Comparison of ENCODE assay signal across 15 cellular contexts in genomic region chr19:31314849-31315620, GRCh38. TPM values are rescaled to one million over a fixed set of nuclear protein-coding genes. Genes with fewer than 3 reads are reported as not detected.
DNase-seq lines count a peak whose midpoint lies in the region; ATAC-seq, FAIRE-seq and TF ChIP-seq lines count a peak whose summit lies in the region.
"Had no signal": no experiment of that assay in that cellular context is flagged by ENCODE, and none has a peak within 500 bp of the region (broad histone marks: within the 10 kb centered on the region; RNA-seq: fewer than 3 reads in every experiment).

No MANE protein-coding gene starts in this region.

- peaks cover 63% of the 10 kb centered on the region for H4K20me1 ChIP-seq in astrocyte (ENCODE audit: insufficient read depth, low read length)
- H4K20me1 ChIP-seq in hepatocyte (ENCODE audit: insufficient read depth, poor library complexity, severe bottlenecking) = no peaks in the 10 kb centered on the region

- no peak overlapping the region for H3K27ac ChIP-seq in astrocyte (ENCODE audit: low read depth, low read length)
- no peak overlapping the region for H3K27ac ChIP-seq in hepatocyte
- H3K27ac ChIP-seq in temporal lobe (ENCODE audit: low read depth, low read length) = peak overlapping the region; percentile 36
- H3K27ac ChIP-seq in CD4-positive, alpha-beta memory T cell (ENCODE audit: low read depth, low read length) = no peak overlapping the region
- H3K27ac ChIP-seq: 22Rv1, thyroid gland had no signal

- peaks cover 16% of the 10 kb centered on the region for H3K4me1 Mint-ChIP-seq in astrocyte (ENCODE audit: low read depth, unreplicated experiment)
- H3K4me1 Mint-ChIP-seq in CD4-positive, alpha-beta memory T cell = no peaks in the 10 kb centered on the region
- H3K4me1 Mint-ChIP-seq in stimulated activated memory B cell treated with anti-CD40 and anti-IgM and Interleukin-4, amounts not matched to agents 10 μg/mL and 1 μg/mL and 100 μg/mL, for 72 hours = no peaks in the 10 kb centered on the region
- H3K4me1 Mint-ChIP-seq: activated CD4-positive, alpha-beta memory T cell treated with anti-CD3 and anti-CD28 coated beads, Interleukin-2, amount 10 ng/mL, durations not matched to agents 7 days and 5 days had no signal

- CTCF ChIA-PET in CD4-positive, alpha-beta memory T cell (lab: Charles Lee; ENCODE audit: partially characterized antibody) = interaction anchor here (1.1 kb wide), 1 partner anchor 14 kb away, joined by 3 read pairs; no protein-coding TSS in a partner anchor

- H3K9me3 ChIP-seq in astrocyte (ENCODE audit: insufficient read depth, low read depth, low read length) = no peaks in the 10 kb centered on the region
- no peaks in the 10 kb centered on the region for H3K9me3 ChIP-seq in hepatocyte (ENCODE audit: low read depth)
- no peaks in the 10 kb centered on the region for H3K9me3 ChIP-seq in CD4-positive, alpha-beta memory T cell (ENCODE audit: control insufficient read depth in 1 of 2, low read length in 2 of 2)
- H3K9me3 ChIP-seq: Peyer's patch, thyroid gland had no signal

- H3K4me1 ChIP-seq in astrocyte (ENCODE audit: insufficient read depth, low read length) = peaks cover 16% of the 10 kb centered on the region
- peaks cover 11% of the 10 kb centered on the region for H3K4me1 ChIP-seq in hepatocyte (ENCODE audit: insufficient read depth)
- H3K4me1 ChIP-seq in CD4-positive, alpha-beta memory T cell (ENCODE audit: insufficient read depth, low read length) = no peaks in the 10 kb centered on the region

- TF ChIP-seq CTCF in astrocyte (IDR thresholded peaks at IDR 0.05; ENCODE audit: insufficient read depth, low read depth, low read length) (peak; percentile 13), hepatocyte (IDR thresholded peaks at IDR 0.05; ENCODE audit: poor library complexity) (peak; percentile 25)

- no peaks in the 10 kb centered on the region for H3K27me3 Mint-ChIP-seq in astrocyte (ENCODE audit: low read depth, unreplicated experiment)
- no peaks in the 10 kb centered on the region for H3K27me3 Mint-ChIP-seq in CD4-positive, alpha-beta memory T cell
- H3K27me3 Mint-ChIP-seq in stimulated activated memory B cell treated with anti-CD40 and anti-IgM and Interleukin-4, amounts not matched to agents 10 μg/mL and 1 μg/mL and 100 μg/mL, for 72 hours = no peaks in the 10 kb centered on the region

- POLR2A ChIA-PET in CD4-positive, alpha-beta memory T cell (lab: Charles Lee; ENCODE audit: partially characterized antibody) = no interaction called here

- ATAC-seq in stimulated activated memory B cell treated with anti-CD40 and anti-IgM and Interleukin-4, amounts not matched to agents 10 μg/mL and 1 μg/mL and 100 μg/mL, for 72 hours = no peak
- no peak for ATAC-seq in GM19328 (IDR thresholded peaks at IDR 0.05; ENCODE audit: unreplicated experiment)

- H3K9me2 ChIP-seq in hepatocyte (replicated peaks; ENCODE audit: insufficient read depth) = no peaks in the 10 kb centered on the region

- peaks cover 6% of the 10 kb centered on the region for H3K36me3 Mint-ChIP-seq in astrocyte (ENCODE audit: low read depth, unreplicated experiment)
- H3K36me3 Mint-ChIP-seq in CD4-positive, alpha-beta memory T cell = no peaks in the 10 kb centered on the region
- H3K36me3 Mint-ChIP-seq in stimulated activated memory B cell treated with anti-CD40 and anti-IgM and Interleukin-4, amounts not matched to agents 10 μg/mL and 1 μg/mL and 100 μg/mL, for 72 hours = no peaks in the 10 kb centered on the region

- H3K4me3 ChIP-seq in astrocyte (ENCODE audit: insufficient read depth, low read depth, low read length) (no peak overlapping the region), hepatocyte (no peak overlapping the region)
- H3K4me3 ChIP-seq in CD4-positive, alpha-beta memory T cell (ENCODE audit: low read length in 2 of 2) = no peak overlapping the region
- H3K4me3 ChIP-seq: Peyer's patch, thyroid gland had no signal

- H3K9ac ChIP-seq in astrocyte (ENCODE audit: low read length) = no peak overlapping the region

- WGBS in hepatocyte (ENCODE audit: low lambda C conversion rate, missing lambda C conversion rate) = 90% methylated on average over 14 of the region's 14 CpGs

- H3K79me2 ChIP-seq in astrocyte (ENCODE audit: insufficient read depth, low read length) (peaks cover 93% of the 10 kb centered on the region), hepatocyte (peaks cover 45% of the 10 kb centered on the region)

- H3K9me3 Mint-ChIP-seq in astrocyte (ENCODE audit: unreplicated experiment) = no peaks in the 10 kb centered on the region
- no peaks in the 10 kb centered on the region for H3K9me3 Mint-ChIP-seq in CD4-positive, alpha-beta memory T cell
- H3K9me3 Mint-ChIP-seq in stimulated activated memory B cell treated with anti-CD40 and anti-IgM and Interleukin-4, amounts not matched to agents 10 μg/mL and 1 μg/mL and 100 μg/mL, for 72 hours = no peaks in the 10 kb centered on the region
- H3K9me3 Mint-ChIP-seq: activated CD4-positive, alpha-beta memory T cell treated with anti-CD3 and anti-CD28 coated beads, Interleukin-2, amount 10 ng/mL, durations not matched to agents 7 days and 5 days; T-helper 1 cell treated with Interleukin-12 subunit alpha and Interleukin-12 subunit beta and Interleukin-4 antibody, amounts not matched to agents 30 μg/mL and 1 μg/mL, for 36 hours had no signal

- no peak for FAIRE-seq in astrocyte (lab: Jason Lieb, UNC)

- H3K36me3 ChIP-seq in astrocyte (ENCODE audit: insufficient read depth, low read length) (no peaks in the 10 kb centered on the region), hepatocyte (replicated peaks; ENCODE audit: insufficient read depth, low read depth) (no peaks in the 10 kb centered on the region)
- H3K36me3 ChIP-seq in CD4-positive, alpha-beta memory T cell (ENCODE audit: insufficient read depth, low read length) = no peaks in the 10 kb centered on the region
- H3K36me3 ChIP-seq: Peyer's patch, thyroid gland had no signal

- H3K4me2 ChIP-seq in astrocyte (ENCODE audit: low read length) (no peak overlapping the region), hepatocyte (no peak overlapping the region)

- peak; percentile 6 for DNase-seq in DMS79 (lab: John Stamatoyannopoulos, UW)
- DNase-seq in DMS79 treated with DMSO at 0.1 percent for 48 hours (lab: John Stamatoyannopoulos, UW) = no peak
- no peak for DNase-seq in astrocyte (ENCODE audit: low read depth)
- DNase-seq in hepatocyte (ENCODE audit: low spot score) = no peak
- no peak for DNase-seq in CD4-positive, alpha-beta memory T cell
- DNase-seq: activated CD4-positive, alpha-beta memory T cell treated with anti-CD3 and anti-CD28 coated beads, Interleukin-2, amount 10 ng/mL, durations not matched to agents 7 days and 5 days; DMS 273 treated with DMSO at 0.1 percent for 48 hours; NCI-H345; Peyer's patch; thyroid gland had no signal

- peak overlapping the region; percentile 54 for H3K4me3 Mint-ChIP-seq in astrocyte (ENCODE audit: unreplicated experiment)
- H3K4me3 Mint-ChIP-seq in CD4-positive, alpha-beta memory T cell = no peak overlapping the region
- H3K4me3 Mint-ChIP-seq in stimulated activated memory B cell treated with anti-CD40 and anti-IgM and Interleukin-4, amounts not matched to agents 10 μg/mL and 1 μg/mL and 100 μg/mL, for 72 hours = no peak overlapping the region
- H3K4me3 Mint-ChIP-seq: activated CD4-positive, alpha-beta memory T cell treated with anti-CD3 and anti-CD28 coated beads, Interleukin-2, amount 10 ng/mL, durations not matched to agents 7 days and 5 days; T-helper 1 cell treated with Interleukin-12 subunit alpha and Interleukin-12 subunit beta and Interleukin-4 antibody, amounts not matched to agents 30 μg/mL and 1 μg/mL, for 36 hours had no signal

- intact Hi-C loops in CD4-positive, alpha-beta memory T cell (cut with micrococcal nuclease) = no loop called here

- peak overlapping the region; percentile 26 for H3K27ac Mint-ChIP-seq in astrocyte (ENCODE audit: unreplicated experiment)
- no peak overlapping the region for H3K27ac Mint-ChIP-seq in CD4-positive, alpha-beta memory T cell
- H3K27ac Mint-ChIP-seq in stimulated activated memory B cell treated with anti-CD40 and anti-IgM and Interleukin-4, amounts not matched to agents 10 μg/mL and 1 μg/mL and 100 μg/mL, for 72 hours = no peak overlapping the region
- H3K27ac Mint-ChIP-seq: activated CD4-positive, alpha-beta memory T cell treated with anti-CD3 and anti-CD28 coated beads, Interleukin-2, amount 10 ng/mL, durations not matched to agents 7 days and 5 days; T-helper 1 cell treated with Interleukin-12 subunit alpha and Interleukin-12 subunit beta and Interleukin-4 antibody, amounts not matched to agents 30 μg/mL and 1 μg/mL, for 36 hours had no signal

- H2AFZ ChIP-seq in astrocyte (ENCODE audit: low read depth, low read length) (no peak overlapping the region), hepatocyte (no peak overlapping the region)

- H3K27me3 ChIP-seq in astrocyte (ENCODE audit: insufficient read depth, low read length) = no peaks in the 10 kb centered on the region
- H3K27me3 ChIP-seq in hepatocyte = no peaks in the 10 kb centered on the region
- no peaks in the 10 kb centered on the region for H3K27me3 ChIP-seq in CD4-positive, alpha-beta memory T cell (ENCODE audit: insufficient read depth, low read length)
- H3K27me3 ChIP-seq: Peyer's patch, thyroid gland had no signal

RNA-seq across cellular contexts. Expression of gene TSHZ3, which starts 34.2 kb away (rescaled TPM):
- total RNA-seq in astrocyte = 6.1 and 7.9 TPM in 2 replicates
- 4.9 and 5.7 TPM in 2 replicates for total RNA-seq in hepatocyte
- 5.3 and 5.7 TPM in 2 replicates for polyA plus RNA-seq in hepatocyte
- total RNA-seq in temporal lobe = 25.6 TPM
- total RNA-seq in CD4-positive, alpha-beta memory T cell = under 1 TPM; 0.28 to 0.44 TPM
- polyA plus RNA-seq in CD4-positive, alpha-beta memory T cell = under 1 TPM; 0.24 to 0.57 TPM
